ENCODE assay signal across 18 cellular contexts in the genomic region with DNA sequence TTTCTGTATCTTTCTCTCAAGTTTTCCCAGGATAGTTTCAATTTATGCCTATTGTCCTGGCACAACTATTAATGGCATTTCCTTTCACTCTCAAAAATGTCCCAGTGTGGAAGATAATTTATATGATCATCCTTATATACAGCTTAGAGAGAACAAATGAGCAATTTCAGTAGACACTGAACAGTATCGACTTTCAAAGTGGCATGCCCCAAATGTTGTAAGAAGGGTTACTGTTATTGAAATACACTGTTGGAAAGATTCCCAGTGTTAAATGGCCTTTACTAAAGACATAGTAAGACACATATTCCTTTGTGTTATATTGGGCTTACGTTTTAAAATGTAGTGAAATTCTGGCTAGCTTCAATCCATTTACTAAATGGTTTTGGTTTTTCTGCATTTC.
"Had no signal": no experiment of that assay in that cellular context is flagged by ENCODE, and none has a peak within 500 bp of the region (broad histone marks: within the 10 kb centered on the region; RNA-seq: fewer than 3 reads in every experiment).

No MANE protein-coding gene starts in this region.

- H3K4me3 ChIP-seq: esophagus muscularis mucosa, lung, tibial artery had no signal

- DNase-seq: activated CD4-positive, alpha-beta T cell treated with anti-CD3 and anti-CD28 coated beads, Interleukin-2, amount 50 U/mL, for 48 hours; activated naive CD4-positive, alpha-beta T cell treated with Interleukin-2 at 50 U/mL for 16 hours; activated naive CD8-positive, alpha-beta T cell treated with anti-CD3 and anti-CD28 coated beads, Interleukin-2, amount 10 ng/mL, durations not matched to agents 7 days and 5 days; brain microvascular endothelial cell; effector CD8-positive, alpha-beta T cell; foreskin keratinocyte; glutamatergic neuron; hippocampal formation; kidney; midbrain; retina; stimulated activated CD4-positive, alpha-beta T cell treated with anti-CD3 and anti-CD28 coated beads, Interleukin-12 subunit alpha, Interleukin-12 subunit beta, amount 100 ng/mL, for 4 hours; stimulated activated CD4-positive, alpha-beta T cell treated with anti-CD3 and anti-CD28 coated beads, Interleukin-2, amount 100 ng/mL, for 24 hours; stimulated activated naive CD4-positive, alpha-beta T cell treated with Interleukin-2 at 50 U/mL for 16 hours; T-helper 2 cell; tibial artery had no signal
